Comparison of ENCODE assay signal across 8 cellular contexts in the genomic region with DNA sequence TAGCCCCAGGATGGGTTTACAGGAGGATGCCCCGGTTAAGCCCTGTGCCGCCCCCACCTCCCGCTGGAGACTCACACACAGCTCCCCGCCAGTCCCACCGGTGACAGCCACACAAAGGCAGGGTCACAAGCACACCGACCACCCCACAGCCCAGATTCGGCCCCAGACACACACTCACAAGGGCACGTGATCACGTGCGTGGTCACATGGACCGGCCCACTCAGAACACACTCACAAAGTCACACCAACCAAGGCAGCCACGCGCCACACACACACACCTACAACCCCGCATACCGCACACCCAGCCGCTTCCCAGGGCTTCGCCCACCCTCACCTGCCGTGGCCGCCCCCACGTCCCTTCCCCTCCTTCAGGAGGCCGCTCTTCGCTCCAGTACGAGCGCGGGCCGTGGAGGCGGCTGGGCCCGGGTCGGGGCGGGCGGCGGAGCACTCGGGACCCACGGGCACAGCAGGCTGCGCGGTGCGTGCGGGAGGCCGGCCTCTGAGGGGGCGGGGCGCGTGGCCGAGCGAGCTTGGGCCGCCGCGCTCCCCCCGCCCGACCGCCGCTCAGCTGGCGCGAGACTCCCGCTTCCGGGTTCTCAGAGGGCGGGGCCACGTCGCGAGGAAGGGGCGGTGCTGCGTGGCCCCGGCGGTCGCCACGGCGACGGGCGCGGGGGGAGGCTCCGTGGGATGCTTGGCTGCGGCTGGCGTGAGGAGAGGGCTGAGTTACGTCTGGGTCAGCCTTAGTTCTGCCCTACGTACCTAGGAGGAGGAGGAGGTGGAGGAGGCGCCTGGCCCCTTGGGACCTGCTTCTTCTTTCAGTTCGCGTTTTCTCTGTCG. TPM values are rescaled to one million over a fixed set of nuclear protein-coding genes. Genes with fewer than 3 reads are reported as not detected.
DNase-seq lines count a peak whose midpoint lies in the region; ATAC-seq, FAIRE-seq and TF ChIP-seq lines count a peak whose summit lies in the region.

TSS of gene SPG21 (minus strand) at position 584 of the 837 bp plus-strand sequence. CDS start 6,345 bp downstream, outside the sequence.

- CTCF ChIA-PET in endothelial cell of umbilical vein (lab: Charles Lee), result interaction anchor here (1.1 kb wide), 1 partner anchor 19 kb away, joined by 3 read pairs; no protein-coding TSS in a partner anchor

- peak within 1 kb of the TSS; percentile 94 for H3K4me3 ChIP-seq in OCI-LY3 (ENCODE audit: low read length)
- peak within 1 kb of the TSS; percentile 93 to 99 (median 94) for H3K4me3 ChIP-seq in endothelial cell of umbilical vein (replicated peaks in 1 of 3; ENCODE audit: insufficient read depth in 1 of 3, low read depth in 1 of 3, low read length in 3 of 3)

- H3K4me1 ChIP-seq in OCI-LY3 (ENCODE audit: low read length), result peaks cover 27% of the 10 kb centered on the region
- peaks cover 27% of the 10 kb centered on the region for H3K4me1 ChIP-seq in endothelial cell of umbilical vein (ENCODE audit: control insufficient read depth, extremely low read depth, insufficient read depth, low read length)

- dilution Hi-C loops in endothelial cell of umbilical vein (cut with MboI; ENCODE audit: extremely low pct_ligation_motif_present, low sequenced_read_pairs), result no loop called here

- H3K9me1 ChIP-seq in endothelial cell of umbilical vein (replicated peaks; ENCODE audit: control insufficient read depth, extremely low read depth, insufficient read depth, low read length), result no peaks in the 10 kb centered on the region

- H3K27ac ChIP-seq in OCI-LY3 (ENCODE audit: low read length) (peak within 1 kb of the TSS; percentile 76), endothelial cell of umbilical vein (ENCODE audit: insufficient read depth, low read depth, low read length) (peak within 1 kb of the TSS; percentile 97)

- peak; percentile 89 for TF ChIP-seq POLR2A in endothelial cell of umbilical vein (IDR thresholded peaks at IDR 0.05; ENCODE audit: low read depth, low read length)

- H3K27me3 ChIP-seq in OCI-LY3 (ENCODE audit: low read depth, low read length) (no peaks in the 10 kb centered on the region), endothelial cell of umbilical vein (ENCODE audit: control insufficient read depth in 2 of 2, insufficient read depth in 2 of 2, low read length in 2 of 2) (no peaks in the 10 kb centered on the region)

- intact Hi-C loops in endothelial cell of umbilical vein (cut with micrococcal nuclease), result loop anchor here (2.0 to 5.0 kb wide), 2 partner anchors 39 to 147 kb away; partner anchors contain the start of genes MTFMT and PLEKHO2

- peak within 1 kb of the TSS; percentile 97 for H3K9ac ChIP-seq in OCI-LY3 (ENCODE audit: low read length)
- peak within 1 kb of the TSS; percentile 97 for H3K9ac ChIP-seq in endothelial cell of umbilical vein (replicated peaks; ENCODE audit: extremely low read depth, insufficient read depth, low read length)

- peak; percentile 89 for FAIRE-seq in endothelial cell of umbilical vein (lab: Jason Lieb, UNC)

- H3K36me3 ChIP-seq in OCI-LY3 (replicated peaks; ENCODE audit: low read depth, low read length) (peaks cover 11% of the 10 kb centered on the region), endothelial cell of umbilical vein (ENCODE audit: control insufficient read depth in 2 of 2, extremely low read depth in 1 of 2, insufficient read depth in 2 of 2, low read length in 2 of 2) (no peaks in the 10 kb centered on the region)

- DNase-seq in DMS 273 (lab: John Stamatoyannopoulos, UW; ENCODE audit: unreplicated experiment) (peak; percentile 94), HuH-7.5 (ENCODE audit: low spot score) (peak; percentile 75), endothelial cell of umbilical vein (ENCODE audit: low read depth, low spot score) (peak; percentile 97), midbrain (lab: John Stamatoyannopoulos, UW) (peak; percentile 96)
- peak; percentile 95 for DNase-seq in activated CD8-positive, alpha-beta memory T cell treated with anti-CD3 and anti-CD28 coated beads, Interleukin-2, amount 50 U/mL, for 48 hours
- peak; percentile 87 to 90 for DNase-seq in stimulated activated CD8-positive, alpha-beta memory T cell treated with anti-CD3 and anti-CD28 coated beads, Interleukin-15, amount 100 ng/mL, for 48 hours (ENCODE audit: low read depth in 2 of 2)

- BruUV-seq in endothelial cell of umbilical vein (replicated peaks; lab: Mats Ljungman, UMichigan), result no TSS peak

- ATAC-seq in GM21528 (IDR thresholded peaks at IDR 0.05; ENCODE audit: low FRiP score, unreplicated experiment), result peak; percentile 95

- H4K20me1 ChIP-seq in OCI-LY3 (ENCODE audit: insufficient read depth, low read length), result no peaks in the 10 kb centered on the region; the same call in 1 of the 2 replicates
- no peaks in the 10 kb centered on the region for H4K20me1 ChIP-seq in endothelial cell of umbilical vein (replicated peaks; ENCODE audit: control insufficient read depth, extremely low read depth, insufficient read depth, low read length)

- H2AFZ ChIP-seq in OCI-LY3 (ENCODE audit: low read depth, low read length) (peak within 1 kb of the TSS; percentile 95), endothelial cell of umbilical vein (ENCODE audit: low read depth, low read length) (peak within 1 kb of the TSS; percentile 99)

- no peaks in the 10 kb centered on the region for H3K9me3 ChIP-seq in OCI-LY3 (ENCODE audit: insufficient read depth, low read length)
- H3K9me3 ChIP-seq in endothelial cell of umbilical vein (replicated peaks; ENCODE audit: control insufficient read depth, insufficient read depth, low read length), result no peaks in the 10 kb centered on the region

- H3K4me2 ChIP-seq in OCI-LY3 (ENCODE audit: low read length) (peak within 1 kb of the TSS; percentile 90), endothelial cell of umbilical vein (ENCODE audit: insufficient read depth, low read length) (peak within 1 kb of the TSS; percentile 99)

- POLR2A ChIA-PET in endothelial cell of umbilical vein (lab: Charles Lee), result interaction anchor here (0.6 kb wide), 2 partner anchors 8 to 22 kb away, joined by 4 to 14 read pairs; no protein-coding TSS in a partner anchor

- H3K79me2 ChIP-seq in OCI-LY3 (ENCODE audit: low read length) (peaks cover 41% of the 10 kb centered on the region), endothelial cell of umbilical vein (ENCODE audit: control insufficient read depth, insufficient read depth, low read length) (peaks cover 25% of the 10 kb centered on the region)

- TF ChIP-seq CTCF in OCI-LY3 (IDR thresholded peaks at IDR 0.05; ENCODE audit: low read depth, low read length) (no peak), endothelial cell of umbilical vein (IDR thresholded peaks at IDR 0.05; ENCODE audit: extremely low read depth in 1 of 2, insufficient read depth in 1 of 2, low read depth in 1 of 2, low read length in 2 of 2) (no peak)

TF ChIP-seq in endothelial cell of umbilical vein, 7 proteins besides CTCF, POLR2A, EP300 and RAD21:
- TF ChIP-seq JUN (IDR thresholded peaks at IDR 0.05; ENCODE audit: borderline replicate concordance, insufficient read depth, insufficient read length, low read depth), result no peak
- TF ChIP-seq, protein P1, sequence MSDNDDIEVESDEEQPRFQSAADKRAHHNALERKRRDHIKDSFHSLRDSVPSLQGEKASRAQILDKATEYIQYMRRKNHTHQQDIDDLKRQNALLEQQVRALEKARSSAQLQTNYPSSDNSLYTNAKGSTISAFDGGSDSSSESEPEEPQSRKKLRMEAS (IDR thresholded peaks at IDR 0.05; ENCODE audit: insufficient read depth, insufficient read length), result peak; percentile 94

RNA-seq across cellular contexts. Expression of gene SPG21, which starts in this region (rescaled TPM):
- 75.3 and 82.5 TPM in 2 replicates for total RNA-seq in endothelial cell of umbilical vein
- polyA plus RNA-seq in endothelial cell of umbilical vein, result 54.9 and 70.2 TPM in 2 replicates
- 57.2 and 61.4 TPM in 2 replicates for polyA plus RNA-seq in endothelial cell of umbilical vein (2011; cell fraction: cytosol; rRNA removed)
- polyA plus RNA-seq in endothelial cell of umbilical vein (2011; cell fraction: nucleus; rRNA removed), result 42.6 and 43.4 TPM in 2 replicates
- polyA plus RNA-seq in endothelial cell of umbilical vein (2012), result 63.1 and 73.1 TPM in 2 replicates
- 49.2 and 51.4 TPM in 2 replicates for polyA minus RNA-seq in endothelial cell of umbilical vein
- 42.6 TPM for polyA minus RNA-seq in endothelial cell of umbilical vein (2011; cell fraction: cytosol; rRNA and poly(A)+ RNA removed)
- polyA minus RNA-seq in endothelial cell of umbilical vein (2011; cell fraction: nucleus; rRNA and poly(A)+ RNA removed), result 41.6 and 45.6 TPM in 2 replicates

Comparison
In these comparisons a context has a peak if more than half of its experiments do, and no peak if none do; other contexts are left out.
1. Peak in every context shown above with its lines: DNase-seq, ATAC-seq, H3K4me3 ChIP-seq and H3K27ac ChIP-seq.